23 cellular contexts compared by ENCODE assay signal in the genomic region with DNA sequence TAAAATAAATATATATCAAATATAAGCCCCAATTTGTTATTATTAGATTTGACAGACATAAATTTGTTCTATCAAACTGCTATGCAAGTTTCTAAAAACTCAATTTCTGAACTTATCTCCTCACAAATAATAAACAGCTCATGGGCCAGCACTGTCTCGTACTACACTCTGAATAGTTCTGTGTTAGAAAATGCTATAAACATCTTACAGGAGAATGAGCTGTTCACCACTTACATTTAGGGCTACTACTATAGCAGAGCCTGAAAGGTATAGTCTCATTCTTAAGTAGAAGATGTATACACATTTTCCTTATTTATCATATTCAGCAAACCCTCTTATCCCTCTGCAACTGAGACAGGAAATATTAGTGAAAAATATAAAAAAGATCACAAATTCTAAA. TPM values are rescaled to one million over a fixed set of nuclear protein-coding genes. Genes with fewer than 3 reads are reported as not detected.
DNase-seq lines count a peak whose midpoint lies in the region; ATAC-seq, FAIRE-seq and TF ChIP-seq lines count a peak whose summit lies in the region.
"Had no signal": no experiment of that assay in that cellular context is flagged by ENCODE, and none has a peak within 500 bp of the region (broad histone marks: within the 10 kb centered on the region; RNA-seq: fewer than 3 reads in every experiment).

No MANE protein-coding gene starts in this region.

- no peaks in the 10 kb centered on the region for H3K27me3 Mint-ChIP-seq in activated T-cell treated with anti-CD3 and anti-CD28 coated beads, Interleukin-2, amount 50 U/mL, for 24 hours
- no peaks in the 10 kb centered on the region for H3K27me3 Mint-ChIP-seq in activated T-cell treated with anti-CD3 and anti-CD28 coated beads, Interleukin-2, amount 50 U/mL, for 4 hours (ENCODE audit: low read depth)

- H3F3A ChIP-seq in Loucy (ENCODE audit: low read depth): no peaks in the 10 kb centered on the region

- DNase-seq in activated T-cell treated with anti-CD3 and anti-CD28 coated beads, Interleukin-2, amount 50 U/mL, for 24 hours: no peak
- no peak for DNase-seq in activated T-cell treated with anti-CD3 and anti-CD28 coated beads, Interleukin-2, amount 50 U/mL, for 4 hours
- DNase-seq in GM12878 (ENCODE audit: low read depth, low spot score) (no peak), foreskin melanocyte (no peak), NCI-H1092 (lab: John Stamatoyannopoulos, UW) (no peak)
- no peak for DNase-seq in stimulated activated naive CD8-positive, alpha-beta T cell treated with anti-CD3 and anti-CD28 coated beads, Interleukin-15, Interleukin-2, amounts not matched to agents 100 U/mL and 50 U/mL, for 24 hours
- DNase-seq: Calu3; CD8-positive, alpha-beta T cell; IMR-90; NCI-H1436; NCI-H1930; NCI-H345; NCI-H524 treated with DMSO at 0.1 percent for 48 hours; PC-9; SIG-M5 had no signal

- H3K4me2 ChIP-seq in Loucy (ENCODE audit: low read depth, low read length, poor library complexity, severe bottlenecking) (peak overlapping the region; percentile 75), GM12878 (ENCODE audit: control insufficient read depth, insufficient read depth) (peak overlapping the region; percentile 52)
- H3K4me2 ChIP-seq: PC-9 had no signal

- TF ChIP-seq RAD21 in GM12878 (IDR thresholded peaks at IDR 0.05; ENCODE audit: insufficient read depth, low read depth, low read length): no peak

- CTCF ChIA-PET in GM12878 (lab: Yijun Ruan, JAX): interaction anchor here (1.3 to 2.8 kb wide), 5 partner anchors 8 to 83 kb away, joined by 5 to 10 read pairs (median 7); a partner anchor contains a TSS

- peaks cover 99% of the 10 kb centered on the region for H3K79me2 ChIP-seq in Loucy (ENCODE audit: insufficient read depth, low read length)
- H3K79me2 ChIP-seq in GM12878 (ENCODE audit: control insufficient read depth, insufficient read depth, low read length): peaks cover 84% of the 10 kb centered on the region

- peak overlapping the region; percentile 84 for H3K4me3 ChIP-seq in Loucy (ENCODE audit: low read length, poor library complexity, severe bottlenecking)
- H3K4me3 ChIP-seq in GM12878: 0 out of 2 replicates have a peak overlapping the region, but pooled peaks have one; percentile 29
- H3K4me3 ChIP-seq: PC-9 had no signal

- no peak for ATAC-seq in activated T-cell treated with anti-CD3 and anti-CD28 coated beads, Interleukin-2, amount 50 U/mL, for 4 hours
- ATAC-seq in GM12878 (peak; percentile 14; the same call in 1 of the 3 replicates), HG03460 (IDR thresholded peaks at IDR 0.05; ENCODE audit: unreplicated experiment) (no peak)
- ATAC-seq in stimulated activated naive CD8-positive, alpha-beta T cell treated with anti-CD3 and anti-CD28 coated beads, Interleukin-15, Interleukin-2, amounts not matched to agents 100 U/mL and 50 U/mL, for 24 hours: peak; percentile 40
- ATAC-seq: CD8-positive, alpha-beta T cell had no signal

- POLR2A ChIA-PET in GM12878 (lab: Charles Lee): interaction anchor here (1.3 to 3.3 kb wide), 3 partner anchors 8 to 12 kb away, joined by 4 to 26 read pairs (median 4); a partner anchor contains a TSS

- TF ChIP-seq EP300 in GM12878 (IDR thresholded peaks at IDR 0.05; ENCODE audit: borderline replicate concordance in 1 of 2, control insufficient read depth in 1 of 2, low read depth in 2 of 2, low read length in 2 of 2): no peak

- H2AFZ ChIP-seq in Loucy (ENCODE audit: low read length) (no peak overlapping the region), GM12878 (ENCODE audit: control insufficient read depth, low read depth, low read length) (no peak overlapping the region)
- H2AFZ ChIP-seq: PC-9 had no signal

- BruUV-seq in GM12878 (replicated peaks; lab: Mats Ljungman, UMichigan): no TSS peak

- peak overlapping the region; percentile 15 for H3K4me3 Mint-ChIP-seq in activated T-cell treated with anti-CD3 and anti-CD28 coated beads, Interleukin-2, amount 50 U/mL, for 24 hours
- H3K4me3 Mint-ChIP-seq in activated T-cell treated with anti-CD3 and anti-CD28 coated beads, Interleukin-2, amount 50 U/mL, for 4 hours: no peak overlapping the region
- H3K4me3 Mint-ChIP-seq: CD8-positive, alpha-beta T cell had no signal

- peaks cover 5% of the 10 kb centered on the region for H3K36me3 ChIP-seq in Loucy (ENCODE audit: insufficient read depth, low read length)
- no peaks in the 10 kb centered on the region; a peak in 1 of 4 replicates for H3K36me3 ChIP-seq in GM12878 (ENCODE audit: control insufficient read depth in 2 of 2, insufficient read depth in 2 of 2, low read length in 1 of 2)

- no peak for TF ChIP-seq CTCF in Loucy (conservative IDR thresholded peaks at IDR 0.05; ENCODE audit: low read length)
- no peak for TF ChIP-seq CTCF in GM12878 (IDR thresholded peaks at IDR 0.05 in 2 of 3, conservative IDR thresholded peaks at IDR 0.05 in 1 of 3; ENCODE audit: control insufficient read depth in 2 of 3, extremely low read depth in 1 of 3, insufficient read depth in 1 of 3, low read depth in 3 of 3, low read length in 3 of 3)

- H4K20me1 ChIP-seq in Loucy (ENCODE audit: insufficient read depth, low read length, poor library complexity, severe bottlenecking) (peaks cover 3% of the 10 kb centered on the region), GM12878 (ENCODE audit: control insufficient read depth, insufficient read depth) (no peaks in the 10 kb centered on the region)

- intact Hi-C loops in GM12878 (cut with micrococcal nuclease; ENCODE audit: unreplicated experiment): loop anchor here (5.0 kb wide), 1 partner anchor 42 kb away; a partner anchor contains a TSS

- no peaks in the 10 kb centered on the region for H3K9me3 ChIP-seq in Loucy (ENCODE audit: insufficient read depth, low read depth, low read length)
- no peaks in the 10 kb centered on the region; the same call in 2 of the 3 replicates for H3K9me3 ChIP-seq in GM12878 (replicated peaks; ENCODE audit: control insufficient read depth, insufficient read depth, low read length)

- no peaks in the 10 kb centered on the region for H3K27me3 ChIP-seq in Loucy (ENCODE audit: insufficient read depth, low read length, poor library complexity, severe bottlenecking)
- H3K27me3 ChIP-seq in GM12878 (replicated peaks in 1 of 2; ENCODE audit: control insufficient read depth in 2 of 2, insufficient read depth in 2 of 2, low read length in 1 of 2): no peaks in the 10 kb centered on the region

- H3K4me1 ChIP-seq in Loucy (ENCODE audit: insufficient read depth, low read length, poor library complexity, severe bottlenecking): peaks cover 49% of the 10 kb centered on the region
- H3K4me1 ChIP-seq in GM12878 (ENCODE audit: control insufficient read depth, insufficient read depth, low read length): peaks cover 26% of the 10 kb centered on the region

- in situ Hi-C loops in GM12878 (cut with MboI): no loop called here

- H3K27ac ChIP-seq in GM12878 (ENCODE audit: control insufficient read depth, insufficient read depth): peak overlapping the region; percentile 75
- H3K27ac ChIP-seq: HL-60, PC-9, RWPE1 had no signal

- peak overlapping the region; percentile 11 for H3K9ac ChIP-seq in Loucy (ENCODE audit: low read depth, low read length, poor library complexity, severe bottlenecking)
- no peak overlapping the region; the same call in 1 of the 2 replicates for H3K9ac ChIP-seq in GM12878 (ENCODE audit: control insufficient read depth, insufficient read depth, low read length)

- 68% methylated on average over 1 of the region's 1 CpG for WGBS in GM12878 (ENCODE audit: insufficient coverage, insufficient replicate concordance, low lambda C conversion rate, missing lambda C conversion rate)

- no peak for FAIRE-seq in GM12878 (lab: Jason Lieb, UNC)
- FAIRE-seq: H54, HTR-8/SVneo had no signal

- TF ChIP-seq POLR2A in GM12878 (IDR thresholded peaks at IDR 0.05; ENCODE audit: low read depth, low read length): no peak

- peaks cover 3% of the 10 kb centered on the region for H3K9me3 Mint-ChIP-seq in activated T-cell treated with anti-CD3 and anti-CD28 coated beads, Interleukin-2, amount 50 U/mL, for 24 hours
- no peaks in the 10 kb centered on the region for H3K9me3 Mint-ChIP-seq in activated T-cell treated with anti-CD3 and anti-CD28 coated beads, Interleukin-2, amount 50 U/mL, for 4 hours
- H3K9me3 Mint-ChIP-seq: CD8-positive, alpha-beta T cell had no signal

- SMC1A ChIA-PET in GM12878 (lab: Charles Lee; ENCODE audit: uncharacterized antibody, unreplicated experiment): interaction anchor here (1.4 to 6.8 kb wide), 6 partner anchors 7 to 81 kb away, joined by 3 to 107 read pairs (median 8); a partner anchor contains a TSS

- peaks cover 2% of the 10 kb centered on the region for H3K36me3 Mint-ChIP-seq in activated T-cell treated with anti-CD3 and anti-CD28 coated beads, Interleukin-2, amount 50 U/mL, for 24 hours (ENCODE audit: low read depth)
- peaks cover under 1% of the 10 kb centered on the region for H3K36me3 Mint-ChIP-seq in activated T-cell treated with anti-CD3 and anti-CD28 coated beads, Interleukin-2, amount 50 U/mL, for 4 hours (ENCODE audit: insufficient read depth)
- H3K36me3 Mint-ChIP-seq: CD8-positive, alpha-beta T cell had no signal

- peaks cover 77% of the 10 kb centered on the region for H3K4me1 Mint-ChIP-seq in activated T-cell treated with anti-CD3 and anti-CD28 coated beads, Interleukin-2, amount 50 U/mL, for 24 hours (ENCODE audit: low read depth)
- peaks cover 54% of the 10 kb centered on the region for H3K4me1 Mint-ChIP-seq in activated T-cell treated with anti-CD3 and anti-CD28 coated beads, Interleukin-2, amount 50 U/mL, for 4 hours (ENCODE audit: low read depth)

- H3K9me2 ChIP-seq in Loucy (replicated peaks; ENCODE audit: low read depth, low read length): no peaks in the 10 kb centered on the region

- H3K27ac Mint-ChIP-seq in activated T-cell treated with anti-CD3 and anti-CD28 coated beads, Interleukin-2, amount 50 U/mL, for 24 hours: peak overlapping the region; percentile 69

- RAD21 ChIA-PET in GM12878 (lab: Charles Lee; ENCODE audit: unreplicated experiment): interaction anchor here (0.5 to 6.6 kb wide), 6 partner anchors 9 to 215 kb away, joined by 3 to 57 read pairs (median 4); a partner anchor contains a TSS

RNA-seq across cellular contexts. Expression of a gene that starts 12.6 kb away (rescaled TPM):
- 10 to 100 TPM; 15.3 to 23.5 (median 22.8) TPM for total RNA-seq in activated T-cell treated with anti-CD3 and anti-CD28 coated beads, Interleukin-2, amount 50 U/mL, for 4 hours
- total RNA-seq in GM12878 (2013; cell fraction: nucleolus; rRNA removed): 335 and 348 TPM in 2 replicates
- 32.9 and 34.3 TPM in 2 replicates for total RNA-seq in GM12878 (2014; rRNA removed)
- total RNA-seq in GM12878 (2014; rRNA removed; fragmentation: Illumina TruSeq; extraction: Trizol): 34.2 and 34.9 TPM in 2 replicates
- 33.2 and 36.3 TPM in 2 replicates for total RNA-seq in GM12878 (2021)
- 28.7 TPM for polyA plus RNA-seq in GM12878 (2011; ENCODE audit: low read depth)
- 94.4 and 94.8 TPM in 2 replicates for polyA plus RNA-seq in GM12878 (2011; rRNA removed)
- polyA plus RNA-seq in GM12878 (2011; cell fraction: cytosol; rRNA removed): 49.3 and 58.0 TPM in 2 replicates
- polyA plus RNA-seq in GM12878 (2011; cell fraction: nucleus; rRNA removed): 161 and 175 TPM in 2 replicates
- 35.6 and 42.7 TPM in 2 replicates for polyA plus RNA-seq in GM12878 (2012)
- polyA plus RNA-seq in GM12878 (2014; fragmentation: Illumina TruSeq; extraction: Trizol): 52.3 and 61.7 TPM in 2 replicates
- 1 to 10 TPM; 4.7 to 4.8 TPM for polyA plus RNA-seq in GM12878 (2014; fragmentation: Nextera tagmentation; extraction: Ambion mirVana)
- polyA plus RNA-seq in GM12878 (2014; rRNA removed): 42.7 and 51.7 TPM in 2 replicates
- 10 to 100 TPM; 15.2 to 16.7 TPM for polyA plus RNA-seq in GM12878 (2016; fragmentation: Nextera tagmentation; extraction: Ambion mirVana)
- 173 and 192 TPM in 2 replicates for polyA minus RNA-seq in GM12878 (2011; rRNA and poly(A)+ RNA removed)
- 38.4 and 38.6 TPM in 2 replicates for polyA minus RNA-seq in GM12878 (2011; cell fraction: cytosol; rRNA and poly(A)+ RNA removed)
- polyA minus RNA-seq in GM12878 (2011; cell fraction: nucleus; rRNA and poly(A)+ RNA removed): 137 and 166 TPM in 2 replicates

RNA-seq across cellular contexts. Expression of a gene that starts 18.0 kb away (rescaled TPM):
- 100 to 1,000 TPM; 295 to 327 (median 327) TPM for total RNA-seq in activated T-cell treated with anti-CD3 and anti-CD28 coated beads, Interleukin-2, amount 50 U/mL, for 4 hours
- total RNA-seq in GM12878 (2013; cell fraction: nucleolus; rRNA removed): 13.4 and 18.0 TPM in 2 replicates
- total RNA-seq in GM12878 (2014; rRNA removed): 428 and 429 TPM in 2 replicates
- 411 and 417 TPM in 2 replicates for total RNA-seq in GM12878 (2014; rRNA removed; fragmentation: Illumina TruSeq; extraction: Trizol)
- 225 and 230 TPM in 2 replicates for total RNA-seq in GM12878 (2021)
- polyA plus RNA-seq in GM12878 (2011; ENCODE audit: low read depth): 395 TPM
- 441 and 556 TPM in 2 replicates for polyA plus RNA-seq in GM12878 (2011; rRNA removed)
- 578 and 762 TPM in 2 replicates for polyA plus RNA-seq in GM12878 (2011; cell fraction: cytosol; rRNA removed)
- 180 and 323 TPM in 2 replicates for polyA plus RNA-seq in GM12878 (2011; cell fraction: nucleus; rRNA removed)
- polyA plus RNA-seq in GM12878 (2012): 229 and 266 TPM in 2 replicates
- polyA plus RNA-seq in GM12878 (2014; fragmentation: Illumina TruSeq; extraction: Trizol): 492 and 609 TPM in 2 replicates
- polyA plus RNA-seq in GM12878 (2014; fragmentation: Nextera tagmentation; extraction: Ambion mirVana): 1,000 to 10,000 TPM; 1,758 to 1,778 TPM
- 518 and 534 TPM in 2 replicates for polyA plus RNA-seq in GM12878 (2014; rRNA removed)
- 100 to 1,000 TPM; 590 to 634 TPM for polyA plus RNA-seq in GM12878 (2016; fragmentation: Nextera tagmentation; extraction: Ambion mirVana)
- 138 and 182 TPM in 2 replicates for polyA minus RNA-seq in GM12878 (2011; rRNA and poly(A)+ RNA removed)
- 52.2 and 56.8 TPM in 2 replicates for polyA minus RNA-seq in GM12878 (2011; cell fraction: cytosol; rRNA and poly(A)+ RNA removed)
- 25.5 and 34.1 TPM in 2 replicates for polyA minus RNA-seq in GM12878 (2011; cell fraction: nucleus; rRNA and poly(A)+ RNA removed)

RNA-seq across cellular contexts. Expression of a gene that starts 18.2 kb away (rescaled TPM):
- total RNA-seq in activated T-cell treated with anti-CD3 and anti-CD28 coated beads, Interleukin-2, amount 50 U/mL, for 4 hours: not detected
- not detected in 2 replicates for total RNA-seq in GM12878 (2013; cell fraction: nucleolus; rRNA removed)
- total RNA-seq in GM12878 (2014; rRNA removed) (under 0.01 and 0.05 TPM in 2 replicates), GM12878 (2014; rRNA removed; fragmentation: Illumina TruSeq; extraction: Trizol) (not detected in 2 replicates), GM12878 (2021) (not detected in 2 replicates)
- polyA plus RNA-seq in GM12878 (2011; ENCODE audit: low read depth): 0.05 TPM
- polyA plus RNA-seq in GM12878 (2011; rRNA removed) (not detected in 2 replicates), GM12878 (2014; fragmentation: Illumina TruSeq; extraction: Trizol) (not detected in 2 replicates), GM12878 (2014; fragmentation: Nextera tagmentation; extraction: Ambion mirVana) (not detected), GM12878 (2014; rRNA removed) (0.04 TPM in 1 of 2 replicates, not detected in the other), GM12878 (2016; fragmentation: Nextera tagmentation; extraction: Ambion mirVana) (under 1 TPM in 1 of 2 experiments, not detected in 1; 0.05 TPM)
- not detected in 2 replicates for polyA plus RNA-seq in GM12878 (2011; cell fraction: cytosol; rRNA removed)
- polyA plus RNA-seq in GM12878 (2011; cell fraction: nucleus; rRNA removed): not detected in 2 replicates
- polyA plus RNA-seq in GM12878 (2012): 0.03 and 0.07 TPM in 2 replicates
- not detected in 2 replicates for polyA minus RNA-seq in GM12878 (2011; rRNA and poly(A)+ RNA removed)
- not detected in 2 replicates for polyA minus RNA-seq in GM12878 (2011; cell fraction: cytosol; rRNA and poly(A)+ RNA removed)
- polyA minus RNA-seq in GM12878 (2011; cell fraction: nucleus; rRNA and poly(A)+ RNA removed): not detected in 2 replicates
- total RNA-seq: Calu3; CD8-positive, alpha-beta T cell; IMR-90; MCF 10A; PC-9 had no signal
- polyA plus RNA-seq: BJ, IMR-90 had no signal

RNA-seq across cellular contexts. Expression of a gene that starts 42.1 kb away (rescaled TPM):
- total RNA-seq in activated T-cell treated with anti-CD3 and anti-CD28 coated beads, Interleukin-2, amount 50 U/mL, for 4 hours: 10 to 100 TPM; 28.7 to 38.8 (median 31.1) TPM
- total RNA-seq in GM12878 (2013; cell fraction: nucleolus; rRNA removed): 57.6 and 73.7 TPM in 2 replicates
- total RNA-seq in GM12878 (2014; rRNA removed) (16.8 and 18.6 TPM in 2 replicates), GM12878 (2014; rRNA removed; fragmentation: Illumina TruSeq; extraction: Trizol) (17.3 and 18.9 TPM in 2 replicates), GM12878 (2021) (46.2 and 51.1 TPM in 2 replicates)
- polyA plus RNA-seq in GM12878 (2011; ENCODE audit: low read depth): 23.5 TPM
- polyA plus RNA-seq in GM12878 (2011; rRNA removed) (26.7 and 44.0 TPM in 2 replicates), GM12878 (2014; fragmentation: Illumina TruSeq; extraction: Trizol) (23.9 and 38.2 TPM in 2 replicates), GM12878 (2014; fragmentation: Nextera tagmentation; extraction: Ambion mirVana) (10 to 100 TPM; 14.4 to 17.2 TPM), GM12878 (2014; rRNA removed) (47.6 and 57.2 TPM in 2 replicates), GM12878 (2016; fragmentation: Nextera tagmentation; extraction: Ambion mirVana) (10 to 100 TPM; 32.4 to 33.5 TPM)
- 62.3 and 67.5 TPM in 2 replicates for polyA plus RNA-seq in GM12878 (2011; cell fraction: cytosol; rRNA removed)
- 231 and 303 TPM in 2 replicates for polyA plus RNA-seq in GM12878 (2011; cell fraction: nucleus; rRNA removed)
- polyA plus RNA-seq in GM12878 (2012): 37.8 and 45.9 TPM in 2 replicates
- polyA minus RNA-seq in GM12878 (2011; rRNA and poly(A)+ RNA removed): 17.0 and 30.8 TPM in 2 replicates
- 13.1 and 14.0 TPM in 2 replicates for polyA minus RNA-seq in GM12878 (2011; cell fraction: cytosol; rRNA and poly(A)+ RNA removed)
- 24.8 and 30.4 TPM in 2 replicates for polyA minus RNA-seq in GM12878 (2011; cell fraction: nucleus; rRNA and poly(A)+ RNA removed)

Comparison
In these comparisons a context has a peak if more than half of its experiments do, and no peak if none do; other contexts are left out.
1. ATAC-seq: peak in GM12878 (single experiment) and stimulated activated naive CD8-positive, alpha-beta T cell treated with anti-CD3 and anti-CD28 coated beads, Interleukin-15, Interleukin-2, amounts not matched to agents 100 U/mL and 50 U/mL, for 24 hours (single experiment); none in activated T-cell treated with anti-CD3 and anti-CD28 coated beads, Interleukin-2, amount 50 U/mL, for 4 hours (0 of 2) and HG03460 (single experiment).